Comparison of ENCODE assay signal across 13 cellular contexts in the genomic region with DNA sequence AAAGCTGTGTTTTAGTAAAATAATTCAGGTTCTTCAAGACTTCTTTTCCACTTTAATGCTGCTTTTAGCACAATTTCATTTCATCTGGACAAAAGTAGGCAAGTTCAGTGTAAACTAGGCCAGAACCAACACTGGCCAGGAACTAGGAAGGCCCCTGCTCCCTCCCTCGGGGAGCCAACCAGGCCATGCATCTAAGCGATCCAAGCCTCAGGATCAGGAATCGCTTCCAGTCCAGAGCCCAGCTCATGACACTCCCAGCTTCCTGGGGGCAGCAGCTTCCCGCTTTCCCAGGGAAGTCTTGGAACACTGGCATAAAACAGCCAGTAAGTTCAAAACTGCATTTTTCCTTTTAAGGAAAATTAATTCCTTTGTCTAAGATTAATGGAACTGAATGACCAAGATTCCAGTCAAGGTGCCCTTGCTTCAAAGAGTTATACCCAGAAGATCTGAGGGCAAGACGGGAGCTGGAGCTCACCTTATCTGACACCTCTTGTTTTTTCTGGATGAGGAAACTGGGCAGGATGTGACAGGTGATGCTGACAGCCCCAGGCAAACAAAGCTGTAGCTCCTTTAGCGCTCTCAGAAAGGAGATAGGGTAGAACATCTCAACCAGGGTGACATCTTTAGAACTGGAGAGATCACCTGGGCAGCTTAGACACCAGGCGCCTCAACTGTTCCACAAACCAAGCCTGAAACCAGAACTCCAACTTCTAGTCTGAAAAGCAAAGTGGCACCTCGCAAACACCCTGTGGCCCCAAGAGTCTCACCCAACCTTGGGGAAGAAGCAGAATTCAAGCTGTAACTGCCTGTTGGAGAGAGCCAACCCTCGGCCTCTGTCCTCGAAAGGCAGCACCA.
DNase-seq lines count a peak whose midpoint lies in the region; ATAC-seq, FAIRE-seq and TF ChIP-seq lines count a peak whose summit lies in the region.
"Had no signal": no experiment of that assay in that cellular context is flagged by ENCODE, and none has a peak within 500 bp of the region (broad histone marks: within the 10 kb centered on the region; RNA-seq: fewer than 3 reads in every experiment).

No MANE protein-coding gene starts in this region.

- H3K4me1 ChIP-seq in breast epithelium (peaks cover 4 to 29% of the 10 kb centered on the region in 2 donors), mammary epithelial cell (ENCODE audit: insufficient read depth, low read length) (peaks cover 18% of the 10 kb centered on the region), astrocyte (ENCODE audit: insufficient read depth, low read length) (peaks cover 21% of the 10 kb centered on the region), urinary bladder (ENCODE audit: insufficient read depth) (no peaks in the 10 kb centered on the region)

- H3K27ac Mint-ChIP-seq in astrocyte (ENCODE audit: unreplicated experiment) = no peak overlapping the region
- peak overlapping the region; percentile 56 to 95 (median 88) for H3K27ac Mint-ChIP-seq in naive thymus-derived CD8-positive, alpha-beta T cell

- no peak for TF ChIP-seq CTCF in breast epithelium (IDR thresholded peaks at IDR 0.05)
- TF ChIP-seq CTCF in mammary epithelial cell (conservative IDR thresholded peaks at IDR 0.05 in 1 of 2, IDR thresholded peaks at IDR 0.05 in 1 of 2; ENCODE audit: extremely low read depth in 1 of 2, insufficient read depth in 1 of 2, low read depth in 1 of 2, low read length in 2 of 2) = no peak
- no peak for TF ChIP-seq CTCF in astrocyte (IDR thresholded peaks at IDR 0.05; ENCODE audit: insufficient read depth, low read depth, low read length)

- no peak overlapping the region for H3K4me2 ChIP-seq in mammary epithelial cell (ENCODE audit: insufficient read depth, low read depth, low read length)
- peak overlapping the region; percentile 10 for H3K4me2 ChIP-seq in astrocyte (ENCODE audit: low read length)

- FAIRE-seq in astrocyte (lab: Jason Lieb, UNC) = no peak
- FAIRE-seq: small intestine had no signal

- no peaks in the 10 kb centered on the region for H3K9me3 Mint-ChIP-seq in astrocyte (ENCODE audit: unreplicated experiment)
- no peaks in the 10 kb centered on the region for H3K9me3 Mint-ChIP-seq in naive thymus-derived CD8-positive, alpha-beta T cell

- no peak for TF ChIP-seq POLR2A in breast epithelium (IDR thresholded peaks at IDR 0.05)

- 89% methylated on average over 10 of the region's 10 CpGs for WGBS in mammary epithelial cell (ENCODE audit: low coverage, missing lambda C conversion rate)
- 70% methylated on average over 10 of the region's 10 CpGs for WGBS in urinary bladder

- BruUV-seq in mammary epithelial cell (replicated peaks; lab: Mats Ljungman, UMichigan) = no TSS peak

- ATAC-seq in naive thymus-derived CD8-positive, alpha-beta T cell = no peak

- H2AFZ ChIP-seq in mammary epithelial cell (ENCODE audit: low read depth, low read length) (no peak overlapping the region), astrocyte (ENCODE audit: low read depth, low read length) (no peak overlapping the region)

- H3K9ac ChIP-seq in mammary epithelial cell (ENCODE audit: insufficient read depth, low read length) = no peak overlapping the region
- no peak overlapping the region for H3K9ac ChIP-seq in astrocyte (ENCODE audit: low read length)

- H3K27me3 Mint-ChIP-seq in astrocyte (ENCODE audit: low read depth, unreplicated experiment) = no peaks in the 10 kb centered on the region
- H3K27me3 Mint-ChIP-seq in naive thymus-derived CD8-positive, alpha-beta T cell = no peaks in the 10 kb centered on the region

- H3K79me2 ChIP-seq in mammary epithelial cell (ENCODE audit: insufficient read depth, low read length) (peaks cover 80% of the 10 kb centered on the region), astrocyte (ENCODE audit: insufficient read depth, low read length) (peaks cover 91% of the 10 kb centered on the region)

- no peak overlapping the region for H3K4me3 Mint-ChIP-seq in astrocyte (ENCODE audit: unreplicated experiment)
- peak overlapping the region in 3 of 10 donors; percentile 18 to 56 (median 34) for H3K4me3 Mint-ChIP-seq in naive thymus-derived CD8-positive, alpha-beta T cell

- CTCF ChIA-PET in mammary epithelial cell (lab: Charles Lee; ENCODE audit: low non-redundant PET) = no interaction called here

- H3K4me3 ChIP-seq in breast epithelium (no peak overlapping the region), mammary epithelial cell (replicated peaks in 1 of 3; ENCODE audit: insufficient read depth in 1 of 3, low read depth in 2 of 3, low read length in 3 of 3) (no peak overlapping the region), astrocyte (ENCODE audit: insufficient read depth, low read depth, low read length) (no peak overlapping the region), urinary bladder (ENCODE audit: low read depth, low read length) (no peak overlapping the region)
- H3K4me3 ChIP-seq: SK-N-MC had no signal

- H3K9me3 ChIP-seq in breast epithelium = no peaks in the 10 kb centered on the region
- no peaks in the 10 kb centered on the region for H3K9me3 ChIP-seq in mammary epithelial cell (replicated peaks; ENCODE audit: insufficient read depth, low read length)
- no peaks in the 10 kb centered on the region for H3K9me3 ChIP-seq in astrocyte (ENCODE audit: insufficient read depth, low read depth, low read length)

- H4K20me1 ChIP-seq in mammary epithelial cell (ENCODE audit: insufficient read depth, low read length) (no peaks in the 10 kb centered on the region), astrocyte (ENCODE audit: insufficient read depth, low read length) (peaks cover 82% of the 10 kb centered on the region)

- H3K36me3 Mint-ChIP-seq in astrocyte (ENCODE audit: low read depth, unreplicated experiment) = peaks cover 3% of the 10 kb centered on the region
- peaks cover 0 to 2% (median 0%) of the 10 kb centered on the region in 3 donors for H3K36me3 Mint-ChIP-seq in naive thymus-derived CD8-positive, alpha-beta T cell

- H3K4me1 Mint-ChIP-seq in astrocyte (ENCODE audit: low read depth, unreplicated experiment) = peaks cover 22% of the 10 kb centered on the region
- H3K4me1 Mint-ChIP-seq in naive thymus-derived CD8-positive, alpha-beta T cell = peaks cover 38 to 84% (median 79%) of the 10 kb centered on the region in 4 donors

- dilution Hi-C loops in mammary epithelial cell (cut with HindIII; ENCODE audit: low sequenced_read_pairs) = no loop called here

- in situ Hi-C loops in mammary epithelial cell (cut with MboI; ENCODE audit: low sequenced_read_pairs in 2 of 2) = no loop called here

- DNase-seq in breast epithelium (ENCODE audit: low spot score in 2 of 2) (no peak), mammary epithelial cell (no peak), astrocyte (ENCODE audit: low read depth) (no peak), NCI-H2227 treated with DMSO at 0.1 percent for 48 hours (lab: John Stamatoyannopoulos, UW) (no peak), NCI-H1105 treated with DMSO at 0.1 percent for 48 hours (lab: John Stamatoyannopoulos, UW) (no peak)
- no peak for DNase-seq in naive thymus-derived CD8-positive, alpha-beta T cell
- no peak for DNase-seq in activated CD4-positive, CD25-positive, alpha-beta regulatory T cell (lab: John Stamatoyannopoulos, UW)
- DNase-seq: glutamatergic neuron, MV-4-11, small intestine had no signal

- peak overlapping the region; percentile 52 to 65 for H3K27ac ChIP-seq in breast epithelium
- H3K27ac ChIP-seq in mammary epithelial cell (ENCODE audit: insufficient read depth, low read depth, low read length) = no peak overlapping the region
- peak overlapping the region; percentile 4 for H3K27ac ChIP-seq in astrocyte (ENCODE audit: low read depth, low read length)
- H3K27ac ChIP-seq in urinary bladder (ENCODE audit: low read depth) = peak overlapping the region; percentile 13
- H3K27ac ChIP-seq: HL-60, SK-N-MC had no signal

- intact Hi-C loops in breast epithelium (cut with DNase I; ENCODE audit: low total_unique reads) (no loop called here), mammary epithelial cell (cut with micrococcal nuclease) (no loop called here)

- H3K36me3 ChIP-seq in breast epithelium = no peaks in the 10 kb centered on the region
- H3K36me3 ChIP-seq in mammary epithelial cell (ENCODE audit: insufficient read depth, low read length) = no peaks in the 10 kb centered on the region
- H3K36me3 ChIP-seq in astrocyte (ENCODE audit: insufficient read depth, low read length) = no peaks in the 10 kb centered on the region
- H3K36me3 ChIP-seq in urinary bladder (ENCODE audit: insufficient read depth) = no peaks in the 10 kb centered on the region

- H3K27me3 ChIP-seq in breast epithelium = no peaks in the 10 kb centered on the region
- H3K27me3 ChIP-seq in mammary epithelial cell (ENCODE audit: insufficient read depth, low read length) = no peaks in the 10 kb centered on the region
- H3K27me3 ChIP-seq in astrocyte (ENCODE audit: insufficient read depth, low read length) = no peaks in the 10 kb centered on the region

- POLR2A ChIA-PET in naive thymus-derived CD8-positive, alpha-beta T cell (lab: Charles Lee) = interaction anchor here (0.6 to 10.0 kb wide), 9 partner anchors 10 to 217 kb away, joined by 3 to 145 read pairs (median 4); a partner anchor contains a TSS
